27 cellular contexts compared by ENCODE assay signal in the genomic region with DNA sequence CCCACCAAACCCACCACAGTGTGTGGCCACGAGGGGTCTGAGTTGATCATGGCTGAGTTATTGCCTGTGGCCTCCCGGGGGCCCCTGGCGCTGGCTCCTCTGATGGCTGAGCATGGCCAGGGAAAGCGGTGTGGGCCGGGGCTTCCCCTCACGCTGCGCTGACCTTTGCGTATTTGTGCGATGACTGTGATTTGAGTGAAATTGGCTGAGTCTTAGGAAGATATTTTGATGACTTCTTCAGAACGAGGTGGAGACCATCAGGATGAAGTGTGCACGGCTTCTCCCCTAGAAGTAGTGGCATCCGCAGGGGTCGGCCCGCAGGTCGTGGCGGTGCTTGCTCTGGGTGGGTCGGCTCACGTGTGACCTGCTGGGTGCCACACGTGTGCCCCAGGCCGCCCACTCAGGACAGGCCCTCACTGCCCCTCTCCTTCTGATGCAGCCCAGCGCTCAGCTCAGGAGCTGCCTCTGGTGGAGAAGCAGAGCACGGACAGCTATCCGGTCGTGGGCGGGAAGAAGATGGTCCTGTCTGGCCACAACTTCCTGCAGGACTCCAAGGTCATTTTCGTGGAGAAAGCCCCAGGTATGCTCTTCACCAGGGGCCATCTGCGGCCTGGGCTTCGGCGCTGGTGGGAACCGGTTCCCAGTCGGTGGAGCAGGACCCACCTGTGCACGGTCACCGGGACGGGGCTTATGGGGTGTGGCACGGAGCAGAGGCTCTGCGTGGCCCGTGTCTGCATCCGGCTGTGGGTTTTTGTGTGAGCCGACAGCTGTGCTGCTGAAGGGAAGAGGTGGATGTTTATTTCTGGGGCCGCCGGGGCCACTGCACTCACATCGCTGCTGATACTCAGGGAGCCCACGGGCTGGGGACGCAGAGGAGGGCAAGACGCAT. TPM values are rescaled to one million over a fixed set of nuclear protein-coding genes. Genes with fewer than 3 reads are reported as not detected.
DNase-seq lines count a peak whose midpoint lies in the region; ATAC-seq, FAIRE-seq and TF ChIP-seq lines count a peak whose summit lies in the region.
"Had no signal": no experiment of that assay in that cellular context is flagged by ENCODE, and none has a peak within 500 bp of the region (broad histone marks: within the 10 kb centered on the region; RNA-seq: fewer than 3 reads in every experiment).

No MANE protein-coding gene starts in this region.

- no peak overlapping the region for H4K8ac ChIP-seq in neuronal stem cell (ENCODE audit: low read depth, low read length)

- TF ChIP-seq CTCF in OCI-LY1 (IDR thresholded peaks at IDR 0.05; ENCODE audit: low read length) (no peak), K562 (IDR thresholded peaks at IDR 0.05 in 2 of 3, conservative IDR thresholded peaks at IDR 0.05 in 1 of 3; ENCODE audit: insufficient read depth in 2 of 3, low read depth in 1 of 3, low read length in 3 of 3) (no peak), OCI-LY7 (conservative IDR thresholded peaks at IDR 0.05; ENCODE audit: low read length) (no peak)

- in situ Hi-C loops in GM23248 (cut with MboI) (no loop called here), K562 (cut with MboI) (no loop called here)

- H3K4me3 ChIP-seq in GM23248 (no peak overlapping the region), OCI-LY1 (ENCODE audit: low read depth, low read length, poor library complexity, severe bottlenecking) (no peak overlapping the region), K562 (no peak overlapping the region), neuronal stem cell (ENCODE audit: low read length in 2 of 2) (no peak overlapping the region), OCI-LY7 (ENCODE audit: low read depth, low read length, poor library complexity, severe bottlenecking) (no peak overlapping the region)
- H3K4me3 ChIP-seq: gastroesophageal sphincter, lung, mucosa of descending colon, suprapubic skin, upper lobe of right lung had no signal

- FAIRE-seq in K562 (lab: Jason Lieb, UNC): no peak
- FAIRE-seq: small intestine had no signal

- BruUV-seq in K562 (replicated peaks; lab: Mats Ljungman, UMichigan) (no TSS peak), OCI-LY7 (replicated peaks; lab: Mats Ljungman, UMichigan) (no TSS peak)

- H3K79me2 ChIP-seq in GM23248 (ENCODE audit: insufficient read depth) (no peaks in the 10 kb centered on the region), OCI-LY1 (ENCODE audit: insufficient read depth, low read length) (no peaks in the 10 kb centered on the region), K562 (ENCODE audit: control insufficient read depth, insufficient read depth, low read length) (no peaks in the 10 kb centered on the region), OCI-LY7 (ENCODE audit: insufficient read depth, low read depth, low read length) (no peaks in the 10 kb centered on the region)

- no peak overlapping the region for H3K23ac ChIP-seq in neuronal stem cell (ENCODE audit: low read depth, low read length, poor library complexity)

- no peak overlapping the region for H3K18ac ChIP-seq in neuronal stem cell (ENCODE audit: low read length)

- H3K9me1 ChIP-seq in K562 (ENCODE audit: control insufficient read depth, insufficient read depth, low read length): no peaks in the 10 kb centered on the region

- peak overlapping the region; percentile 7 for H2BK5ac ChIP-seq in neuronal stem cell (ENCODE audit: low read length)

- H3K27me3 ChIP-seq in GM23248 (replicated peaks; ENCODE audit: insufficient read depth): no peaks in the 10 kb centered on the region
- H3K27me3 ChIP-seq in OCI-LY1 (ENCODE audit: insufficient read depth, low read length): no peaks in the 10 kb centered on the region
- H3K27me3 ChIP-seq in K562 (ENCODE audit: control insufficient read depth in 2 of 2, insufficient read depth in 2 of 2, low read length in 2 of 2): no peaks in the 10 kb centered on the region
- no peaks in the 10 kb centered on the region for H3K27me3 ChIP-seq in neuronal stem cell (ENCODE audit: control insufficient read depth in 3 of 3, insufficient read depth in 3 of 3, low read depth in 1 of 3, low read length in 3 of 3)
- H3K27me3 ChIP-seq: gastroesophageal sphincter, suprapubic skin, upper lobe of right lung had no signal

- no peak for TF ChIP-seq RAD21 in K562 (CRISPR knock-in tag; conservative IDR thresholded peaks at IDR 0.05 in 1 of 2, IDR thresholded peaks at IDR 0.05 in 1 of 2)

- H3K27ac ChIP-seq in GM23248: no peak overlapping the region
- H3K27ac ChIP-seq in OCI-LY1 (ENCODE audit: low read depth, low read length, poor library complexity, severe bottlenecking): peak overlapping the region; percentile 89
- no peak overlapping the region for H3K27ac ChIP-seq in K562 (ENCODE audit: extremely low read depth, low read depth, low read length)
- no peak overlapping the region for H3K27ac ChIP-seq in neuronal stem cell (replicated peaks; ENCODE audit: low read length)
- no peak overlapping the region for H3K27ac ChIP-seq in OCI-LY7 (ENCODE audit: low read depth, low read length, poor library complexity, severe bottlenecking)
- H3K27ac ChIP-seq: gastroesophageal sphincter, KMS-11, suprapubic skin, upper lobe of right lung had no signal

- no peak overlapping the region for H3K4ac ChIP-seq in neuronal stem cell (ENCODE audit: low read length)

- H3K9ac ChIP-seq in GM23248 (no peak overlapping the region), OCI-LY1 (ENCODE audit: low read length) (no peak overlapping the region), K562 (ENCODE audit: insufficient read depth in 1 of 2, low read depth in 2 of 2, low read length in 2 of 2) (no peak overlapping the region), neuronal stem cell (ENCODE audit: low read depth, low read length, poor library complexity) (no peak overlapping the region)
- H3K9ac ChIP-seq: KMS-11 had no signal

- H2BK15ac ChIP-seq in neuronal stem cell (ENCODE audit: low read length): no peak overlapping the region

- intact Hi-C loops in K562 (cut with micrococcal nuclease) (no loop called here), OCI-LY7 (cut with micrococcal nuclease; ENCODE audit: unreplicated experiment) (no loop called here)

- no peak for TF ChIP-seq POLR2A in K562 (conservative IDR thresholded peaks at IDR 0.05)

- no peak; the same call in 2 of the 3 replicates for ATAC-seq in K562
- ATAC-seq: gastroesophageal sphincter, mucosa of descending colon, natural killer cell, upper lobe of right lung had no signal

- H3K36me3 ChIP-seq in GM23248 (ENCODE audit: low read depth): no peaks in the 10 kb centered on the region
- peaks cover 95% of the 10 kb centered on the region for H3K36me3 ChIP-seq in OCI-LY1 (ENCODE audit: insufficient read depth, low read length)
- peaks cover 20% of the 10 kb centered on the region; the same call in 1 of the 3 replicates for H3K36me3 ChIP-seq in K562 (ENCODE audit: control insufficient read depth, insufficient read depth, low read length)
- H3K36me3 ChIP-seq in neuronal stem cell (replicated peaks in 1 of 2; ENCODE audit: control insufficient read depth in 2 of 2, insufficient read depth in 2 of 2, low read length in 2 of 2): no peaks in the 10 kb centered on the region
- H3K36me3 ChIP-seq in OCI-LY7 (ENCODE audit: insufficient read depth, low read length): peaks cover 30% of the 10 kb centered on the region

- 95 to 96% methylated on average over 42 to 45 of the region's 45 CpGs for WGBS in GM23248 (ENCODE audit: low coverage in 1 of 2, low lambda C conversion rate in 2 of 2, missing lambda C conversion rate in 2 of 2), 2 experiments
- WGBS in K562 (ENCODE audit: insufficient coverage, low coverage, missing lambda C conversion rate): 87% methylated on average over 17 of the region's 45 CpGs
- WGBS in neuronal stem cell (ENCODE audit: extremely low coverage in 2 of 2, insufficient read length in 2 of 2, insufficient replicate concordance in 1 of 2), 2 donors: no CpG with 5 or more reads among the region's 45 CpGs

- POLR2A ChIA-PET in K562 (lab: Yijun Ruan, JAX): no interaction called here
- POLR2A ChIA-PET in OCI-LY7 (lab: Charles Lee): no interaction called here

- H2AK5ac ChIP-seq in neuronal stem cell (ENCODE audit: low read depth, low read length): peak overlapping the region; percentile 43

- peaks cover 1% of the 10 kb centered on the region for H3K79me1 ChIP-seq in neuronal stem cell (ENCODE audit: low read depth, low read length)

- peak overlapping the region; percentile 78 for H3K14ac ChIP-seq in neuronal stem cell (ENCODE audit: low read length)

- CTCF ChIA-PET in K562 (lab: Yijun Ruan, JAX; ENCODE audit: low intra/inter-chr PET ratio) (no interaction called here), OCI-LY7 (lab: Charles Lee; ENCODE audit: unreplicated experiment) (no interaction called here)

- no peak overlapping the region for H2BK120ac ChIP-seq in neuronal stem cell (ENCODE audit: low read depth, low read length)

- H3K9me2 ChIP-seq in GM23248 (ENCODE audit: insufficient read depth) (no peaks in the 10 kb centered on the region), OCI-LY1 (ENCODE audit: low read depth, low read length) (no peaks in the 10 kb centered on the region), OCI-LY7 (ENCODE audit: insufficient read depth, low read length) (no peaks in the 10 kb centered on the region)

- H3K4me2 ChIP-seq in GM23248 (ENCODE audit: unreplicated experiment): no peak overlapping the region
- no peak overlapping the region for H3K4me2 ChIP-seq in OCI-LY1 (ENCODE audit: low read length)
- no peak overlapping the region for H3K4me2 ChIP-seq in K562 (ENCODE audit: insufficient read depth, low read length)
- no peak overlapping the region for H3K4me2 ChIP-seq in neuronal stem cell (ENCODE audit: insufficient read depth, low read length, poor library complexity, severe bottlenecking)
- H3K4me2 ChIP-seq in OCI-LY7 (ENCODE audit: low read length): no peak overlapping the region
- H3K4me2 ChIP-seq: KMS-11 had no signal

- no peak overlapping the region for H2BK12ac ChIP-seq in neuronal stem cell (ENCODE audit: low read length)

- H3K4me1 ChIP-seq in GM23248 (ENCODE audit: insufficient read depth): no peaks in the 10 kb centered on the region
- peaks cover 26% of the 10 kb centered on the region for H3K4me1 ChIP-seq in OCI-LY1 (ENCODE audit: insufficient read depth, low read length, severe bottlenecking)
- peaks cover 0 to 15% of the 10 kb centered on the region in 2 experiments; a peak in 1 of 5 replicates for H3K4me1 ChIP-seq in K562 (replicated peaks in 1 of 2; ENCODE audit: control insufficient read depth in 2 of 2, insufficient read depth in 2 of 2, low read length in 2 of 2)
- H3K4me1 ChIP-seq in neuronal stem cell (ENCODE audit: control insufficient read depth in 2 of 2, insufficient read depth in 1 of 2, low read depth in 1 of 2, low read length in 2 of 2): peaks cover 0 to 1% of the 10 kb centered on the region in 2 donors
- H3K4me1 ChIP-seq in OCI-LY7 (ENCODE audit: insufficient read depth, low read length, poor library complexity, severe bottlenecking): no peaks in the 10 kb centered on the region
- H3K4me1 ChIP-seq: suprapubic skin had no signal

- H3K9me3 ChIP-seq in GM23248 (ENCODE audit: low read depth): no peaks in the 10 kb centered on the region
- no peaks in the 10 kb centered on the region for H3K9me3 ChIP-seq in OCI-LY1 (ENCODE audit: low read length)
- no peaks in the 10 kb centered on the region for H3K9me3 ChIP-seq in K562 (replicated peaks; ENCODE audit: control insufficient read depth, insufficient read depth, low read depth, low read length)
- H3K9me3 ChIP-seq in neuronal stem cell (replicated peaks in 1 of 2; ENCODE audit: control insufficient read depth in 2 of 2, insufficient read depth in 1 of 2, low read depth in 1 of 2, low read length in 2 of 2): no peaks in the 10 kb centered on the region
- no peaks in the 10 kb centered on the region for H3K9me3 ChIP-seq in OCI-LY7 (ENCODE audit: low read length)
- H3K9me3 ChIP-seq: gastroesophageal sphincter, mucosa of descending colon, suprapubic skin, upper lobe of right lung had no signal

- DNase-seq in GM23248: peak; percentile 11
- no peak for DNase-seq in K562 (ENCODE audit: extremely low read depth in 1 of 4, low spot score in 3 of 4)
- DNase-seq in neuronal stem cell (ENCODE audit: low spot score): no peak
- DNase-seq in H4 (ENCODE audit: low spot score): no peak
- DNase-seq in NCI-H1092 treated with DMSO at 0.1 percent for 48 hours (lab: John Stamatoyannopoulos, UW): no peak
- no peak for DNase-seq in OCI-LY7 (ENCODE audit: low spot score)
- DNase-seq: activated CD4-positive, alpha-beta T cell treated with anti-CD3 and anti-CD28 coated beads for 48 hours; activated CD8-positive, alpha-beta memory T cell treated with anti-CD3 and anti-CD28 coated beads for 24 hours; activated effector memory CD4-positive, alpha-beta T cell treated with anti-CD3 and anti-CD28 coated beads, Interleukin-2, amount 50 U/mL, for 16 hours; C1 segment of cervical spinal cord; cerebellar nuclear complex; COR-L47; mucosa of descending colon; natural killer cell; NCI-H1417; NCI-H2029 treated with DMSO at 0.1 percent for 48 hours; NCI-H524 treated with DMSO at 0.1 percent for 48 hours; NK-92 treated with Interleukin-12 subunit alpha and Interleukin-12 subunit beta, amount 100 ng/mL, for 24 hours; Right ventricle myocardium superior; small intestine; stimulated activated naive CD4-positive, alpha-beta T cell treated with Interleukin-2 at 50 U/mL for 16 hours; upper lobe of right lung had no signal

- H2AFZ ChIP-seq in GM23248 (no peak overlapping the region), OCI-LY1 (ENCODE audit: low read length) (no peak overlapping the region), K562 (ENCODE audit: low read depth, low read length) (no peak overlapping the region), neuronal stem cell (ENCODE audit: low read length) (no peak overlapping the region), OCI-LY7 (ENCODE audit: low read length) (no peak overlapping the region)

- TF ChIP-seq EP300 in K562 (IDR thresholded peaks at IDR 0.05; ENCODE audit: low read length): no peak

- H3F3A ChIP-seq in GM23248 (ENCODE audit: insufficient read depth) (no peaks in the 10 kb centered on the region), OCI-LY1 (ENCODE audit: insufficient read depth, low read length) (no peaks in the 10 kb centered on the region)

- no peak overlapping the region for H4K91ac ChIP-seq in neuronal stem cell (ENCODE audit: low read depth, low read length, poor library complexity)

- H4K20me1 ChIP-seq in GM23248 (ENCODE audit: insufficient read depth) (no peaks in the 10 kb centered on the region), OCI-LY1 (ENCODE audit: insufficient read depth, low read length) (no peaks in the 10 kb centered on the region), K562 (replicated peaks; ENCODE audit: control insufficient read depth, insufficient read depth, low read length) (no peaks in the 10 kb centered on the region; the same call in 1 of the 2 replicates), OCI-LY7 (ENCODE audit: insufficient read depth, low read length) (no peaks in the 10 kb centered on the region)

RNA-seq across cellular contexts. Expression of a gene that starts 55.8 kb away (rescaled TPM):
- 6.4 and 7.5 TPM in 2 replicates for total RNA-seq in GM23248 (2014; rRNA removed; shearing (Covaris generic))
- 9.2 and 9.8 TPM in 2 replicates for polyA plus RNA-seq in GM23248 (2016; fragmentation: Nextera tagmentation; extraction: Ambion mirVana)
- 22.7 and 26.3 TPM in 2 replicates for total RNA-seq in K562 (2011; cell fraction: chromatin; rRNA removed; ENCODE audit: low replicate concordance)
- total RNA-seq in K562 (2011; cell fraction: nucleolus; rRNA removed): 11.4 and 14.5 TPM in 2 replicates
- total RNA-seq in K562 (2011; cell fraction: nucleoplasm; rRNA removed): 10.2 and 10.4 TPM in 2 replicates
- 2.5 and 5.3 TPM in 2 replicates for total RNA-seq in K562 (2014; rRNA removed)
- 2.1 and 2.3 TPM in 2 replicates for total RNA-seq in K562 (2014; rRNA removed; fragmentation: Illumina TruSeq; extraction: Trizol)
- 2.2 and 2.8 TPM in 2 replicates for total RNA-seq in K562 (2015; rRNA removed; fragmentation: Illumina TruSeq; extraction: Trizol)
- 13.7 and 16.4 TPM in 2 replicates for total RNA-seq in K562 (2021)
- 1.9 and 2.4 TPM in 2 replicates for polyA plus RNA-seq in K562 (2011; rRNA removed)
- 2.8 and 3.7 TPM in 2 replicates for polyA plus RNA-seq in K562 (2011; cell fraction: cytosol; rRNA removed)
- polyA plus RNA-seq in K562 (2011; cell fraction: nucleus; rRNA removed): 6.6 and 10.1 TPM in 2 replicates
- polyA plus RNA-seq in K562 (2012): 8.3 and 8.6 TPM in 2 replicates
- 6.1 and 9.6 TPM in 2 replicates for polyA plus RNA-seq in K562 (2014; fragmentation: Illumina TruSeq; extraction: Trizol)
- 1 to 10 TPM; 1.1 to 1.2 TPM for polyA plus RNA-seq in K562 (2014; fragmentation: Nextera tagmentation; extraction: Ambion mirVana)
- polyA plus RNA-seq in K562 (2014; rRNA removed): 2.6 and 6.3 TPM in 2 replicates
- 2.5 and 4.0 TPM in 2 replicates for polyA minus RNA-seq in K562 (2011; rRNA and poly(A)+ RNA removed)
- 7.3 and 13.0 TPM in 2 replicates for polyA minus RNA-seq in K562 (2011; cell fraction: cytosol; rRNA and poly(A)+ RNA removed)
- polyA minus RNA-seq in K562 (2011; cell fraction: nucleus; rRNA and poly(A)+ RNA removed): 6.7 and 6.9 TPM in 2 replicates
- polyA plus RNA-seq in neuronal stem cell (2013, experiment 1 of 2): 4.7 TPM
- polyA plus RNA-seq in neuronal stem cell (2013, experiment 2 of 2): 5.2 TPM
- total RNA-seq in H4 (2014; rRNA removed; shearing (Covaris generic)): 3.2 and 4.3 TPM in 2 replicates
- total RNA-seq in OCI-LY7 (2014; rRNA removed; shearing (Covaris generic)): 15.3 and 23.6 TPM in 2 replicates
- 50.4 and 54.3 TPM in 2 replicates for total RNA-seq in OCI-LY7 (2022)
